In the genomic region with DNA sequence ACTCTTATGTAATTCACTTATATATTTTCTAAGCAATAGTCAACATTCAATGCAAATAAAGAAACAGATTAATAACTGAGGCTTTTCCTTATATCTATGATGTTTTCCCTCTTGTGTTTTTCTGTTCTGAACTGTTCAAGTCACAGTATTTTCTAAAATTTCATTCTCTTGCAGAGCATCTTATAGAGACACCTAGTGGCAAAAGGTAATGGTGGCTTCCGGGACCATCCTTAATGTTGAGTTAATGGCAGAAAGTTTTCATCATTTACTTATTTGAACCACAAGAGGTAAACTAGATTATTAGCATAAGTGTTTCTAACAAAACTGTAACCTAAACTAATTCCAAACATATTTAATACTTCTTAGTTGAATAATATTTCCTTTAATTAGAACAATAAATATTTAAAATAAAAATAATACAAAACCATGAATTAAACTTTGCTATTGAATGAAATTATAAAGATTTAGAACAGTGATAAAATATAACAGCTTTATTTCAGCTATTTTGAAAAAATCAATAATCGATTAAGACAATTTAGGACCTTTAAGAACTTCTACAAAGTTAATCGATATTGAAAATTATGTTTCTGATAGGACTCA, we compare ENCODE assay signal across 8 cellular contexts. TPM values are rescaled to one million over a fixed set of nuclear protein-coding genes. Genes with fewer than 3 reads are reported as not detected.
DNase-seq lines count a peak whose midpoint lies in the region; ATAC-seq, FAIRE-seq and TF ChIP-seq lines count a peak whose summit lies in the region.
"Had no signal": no experiment of that assay in that cellular context is flagged by ENCODE, and none has a peak within 500 bp of the region (broad histone marks: within the 10 kb centered on the region; RNA-seq: fewer than 3 reads in every experiment).

No MANE protein-coding gene starts in this region.

- H3K4me1 ChIP-seq in upper lobe of right lung (peaks cover 10% of the 10 kb centered on the region), sigmoid colon (peaks cover 0 to 37% (median 27%) of the 10 kb centered on the region in 4 donors)

- H3K9me3 ChIP-seq in upper lobe of right lung (no peaks in the 10 kb centered on the region), sigmoid colon (no peaks in the 10 kb centered on the region)

- WGBS in sigmoid colon, 2 donors: 38 to 39% methylated on average over 3 of the region's 3 CpGs

- no peak overlapping the region for H3K27ac ChIP-seq in upper lobe of right lung
- H3K27ac ChIP-seq in sigmoid colon: no peak overlapping the region

- TF ChIP-seq EP300 in sigmoid colon (IDR thresholded peaks at IDR 0.05): no peak

- H3K36me3 ChIP-seq in upper lobe of right lung: no peaks in the 10 kb centered on the region
- H3K36me3 ChIP-seq in sigmoid colon: no peaks in the 10 kb centered on the region

- FAIRE-seq in endometrium (lab: Jason Lieb, UNC): peak; percentile 92

- intact Hi-C loops in upper lobe of right lung (cut with DNase I): no loop called here
- intact Hi-C loops in sigmoid colon (cut with DNase I): no loop called here

- H3K4me3 ChIP-seq in upper lobe of right lung (no peak overlapping the region), sigmoid colon (no peak overlapping the region)

- TF ChIP-seq POLR2A in sigmoid colon (IDR thresholded peaks at IDR 0.05): no peak

- H3K27me3 ChIP-seq in upper lobe of right lung: peaks cover 37% of the 10 kb centered on the region
- H3K27me3 ChIP-seq in sigmoid colon: peaks cover 22 to 70% (median 23%) of the 10 kb centered on the region in 3 donors

- peak; percentile 33 for DNase-seq in GM13976 (ENCODE audit: low spot score)
- DNase-seq in NCI-H748 treated with DMSO at 0.1 percent for 48 hours (lab: John Stamatoyannopoulos, UW): peak; percentile 80
- DNase-seq in upper lobe of right lung: no peak
- no peak for DNase-seq in activated gamma-delta T cell (lab: John Stamatoyannopoulos, UW)
- no peak for DNase-seq in sigmoid colon

- peak; percentile 45 for ATAC-seq in HG02973 (IDR thresholded peaks at IDR 0.05; ENCODE audit: unreplicated experiment)
- no peak for ATAC-seq in upper lobe of right lung

- TF ChIP-seq CTCF in GM13976 (IDR thresholded peaks at IDR 0.05; ENCODE audit: borderline replicate concordance, control extremely low read depth, extremely low read depth, insufficient read depth, missing control alignments): peak; percentile 35
- TF ChIP-seq CTCF in upper lobe of right lung (IDR thresholded peaks at IDR 0.05): peak; percentile 31
- peak in 1 of 4 experiments; percentile 12 for TF ChIP-seq CTCF in sigmoid colon (IDR thresholded peaks at IDR 0.05)

- in situ Hi-C loops in GM13976 (cut with MboI; ENCODE audit: low sequenced_read_pairs, unreplicated experiment): no loop called here

RNA-seq across cellular contexts. Expression of a gene that starts 1.7 kb away (rescaled TPM):
- 0.09 TPM for total RNA-seq in upper lobe of right lung
- total RNA-seq in sigmoid colon: 1 to 10 TPM in 2 of 4 donors, under 1 TPM in 2; 0.54 to 1.1 (median 0.86) TPM
- under 1 TPM in 2 of 3 donors, not detected in 1; under 0.01 to 0.06 TPM for polyA plus RNA-seq in sigmoid colon
- total RNA-seq: T-helper 2 cell treated with Interferon-gamma antibody and Interleukin-4, amounts not matched to agents 100 ng/mL and 5 ng/mL, for 36 hours had no signal

Comparison
In these comparisons a context has a peak if more than half of its experiments do, and no peak if none do; other contexts are left out.
1. DNase-seq: peak in GM13976 (single experiment) and NCI-H748 treated with DMSO at 0.1 percent for 48 hours (single experiment); none in upper lobe of right lung (single experiment), activated gamma-delta T cell (single experiment) and sigmoid colon (single experiment).